ENCODE assay signal across 9 cellular contexts in the genomic region with DNA sequence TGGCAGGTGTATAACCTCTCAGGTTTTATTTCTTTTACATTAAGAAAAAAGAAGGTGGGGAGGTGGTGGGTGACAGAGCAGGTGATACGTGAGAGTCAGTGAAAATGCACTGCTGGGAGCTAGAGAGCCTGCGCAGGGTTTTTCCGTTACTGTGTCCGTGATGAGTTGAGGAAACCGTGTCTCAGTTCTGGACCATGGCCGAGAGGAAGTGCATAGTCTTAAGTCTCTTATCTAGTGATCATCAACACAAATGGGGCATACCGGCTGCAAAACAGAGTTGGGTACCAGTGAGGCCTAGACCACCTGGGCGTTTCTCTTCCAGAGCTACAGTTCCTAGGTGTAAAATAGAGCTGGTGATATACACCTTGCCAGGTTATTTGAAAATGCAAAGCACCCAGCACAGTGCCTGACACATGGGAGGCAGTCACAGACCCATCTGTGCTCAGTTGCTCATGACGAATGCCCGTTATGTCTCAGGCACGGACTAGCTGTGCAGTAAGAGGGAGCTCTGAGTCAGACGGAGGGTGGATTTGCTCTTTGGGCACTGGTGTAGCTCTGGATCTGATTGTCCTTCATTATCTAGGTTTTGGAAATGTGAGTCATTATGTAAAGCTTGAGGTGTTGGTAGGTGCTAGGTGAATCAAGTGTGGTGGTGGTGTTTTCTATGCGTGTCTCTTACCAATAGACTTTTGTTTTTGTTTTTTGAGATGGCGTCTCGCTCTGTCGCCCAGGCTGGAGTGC.
DNase-seq lines count a peak whose midpoint lies in the region; ATAC-seq, FAIRE-seq and TF ChIP-seq lines count a peak whose summit lies in the region.
"Had no signal": no experiment of that assay in that cellular context is flagged by ENCODE, and none has a peak within 500 bp of the region (broad histone marks: within the 10 kb centered on the region; RNA-seq: fewer than 3 reads in every experiment).

No MANE protein-coding gene starts in this region.

- no peak overlapping the region for H4K91ac ChIP-seq in neuronal stem cell (ENCODE audit: low read depth, low read length, poor library complexity)

- H2AK5ac ChIP-seq in neuronal stem cell (ENCODE audit: low read depth, low read length): no peak overlapping the region

- H3K27ac ChIP-seq in A549: no peak overlapping the region
- H3K27ac ChIP-seq in neuronal stem cell (replicated peaks; ENCODE audit: low read length): no peak overlapping the region
- H3K27ac ChIP-seq in gastroesophageal sphincter: no peak overlapping the region
- H3K27ac ChIP-seq: BLaER1 treated with 17β-estradiol and CSF1 and Interleukin-3, amounts not matched to agents 10 nM and 100 nM had no signal

- no peaks in the 10 kb centered on the region for H3K27me3 ChIP-seq in neuronal stem cell (ENCODE audit: control insufficient read depth in 3 of 3, insufficient read depth in 3 of 3, low read depth in 1 of 3, low read length in 3 of 3)
- no peaks in the 10 kb centered on the region for H3K27me3 ChIP-seq in gastroesophageal sphincter
- H3K27me3 ChIP-seq: BLaER1 treated with 17β-estradiol and CSF1 and Interleukin-3, amounts not matched to agents 10 nM and 100 nM had no signal

- H3K4me2 ChIP-seq in A549: no peak overlapping the region
- no peak overlapping the region for H3K4me2 ChIP-seq in neuronal stem cell (ENCODE audit: insufficient read depth, low read length, poor library complexity, severe bottlenecking)
- H3K4me2 ChIP-seq: BLaER1 treated with 17β-estradiol and CSF1 and Interleukin-3, amounts not matched to agents 10 nM and 100 nM had no signal

- POLR2A ChIA-PET in A549 (lab: Yijun Ruan, JAX): no interaction called here

- TF ChIP-seq POLR2A in A549 (IDR thresholded peaks at IDR 0.05; ENCODE audit: low read length): no peak
- no peak for TF ChIP-seq POLR2A in gastroesophageal sphincter (IDR thresholded peaks at IDR 0.05)

- 86% methylated on average over 16 of the region's 16 CpGs for WGBS in A549 (ENCODE audit: missing lambda C conversion rate)
- no CpG with 5 or more reads among the region's 16 CpGs for WGBS in neuronal stem cell (ENCODE audit: extremely low coverage in 2 of 2, insufficient read length in 2 of 2, insufficient replicate concordance in 1 of 2), 2 donors
- 83 to 85% methylated on average over 6 to 10 of the region's 16 CpGs for WGBS in gastroesophageal sphincter (ENCODE audit: low coverage in 1 of 2), 2 donors

- no peak overlapping the region for H2BK5ac ChIP-seq in neuronal stem cell (ENCODE audit: low read length)

- H3K9me3 ChIP-seq in A549 (no peaks in the 10 kb centered on the region), neuronal stem cell (replicated peaks in 1 of 2; ENCODE audit: control insufficient read depth in 2 of 2, insufficient read depth in 1 of 2, low read depth in 1 of 2, low read length in 2 of 2) (peaks cover 4 to 15% of the 10 kb centered on the region in 2 donors), gastroesophageal sphincter (no peaks in the 10 kb centered on the region)

- H2BK12ac ChIP-seq in neuronal stem cell (ENCODE audit: low read length): no peak overlapping the region

- no peak for FAIRE-seq in A549 (lab: Jason Lieb, UNC)

- ATAC-seq in A549 (peak in 1 of 2 experiments; percentile 49; a peak in 3 of 6 replicates), GM19395 (IDR thresholded peaks at IDR 0.05; ENCODE audit: unreplicated experiment) (peak; percentile 57), HG03521 (IDR thresholded peaks at IDR 0.05; ENCODE audit: unreplicated experiment) (peak; percentile 72), gastroesophageal sphincter (no peak)

- no peak overlapping the region for H3K23ac ChIP-seq in neuronal stem cell (ENCODE audit: low read depth, low read length, poor library complexity)

- no peak overlapping the region for H2BK15ac ChIP-seq in neuronal stem cell (ENCODE audit: low read length)

- no peak overlapping the region for H2AFZ ChIP-seq in neuronal stem cell (ENCODE audit: low read length)

- TF ChIP-seq RAD21 in A549 (conservative IDR thresholded peaks at IDR 0.05 in 1 of 2, IDR thresholded peaks at IDR 0.05 in 1 of 2): no peak

- peak overlapping the region; percentile 59 for H3K18ac ChIP-seq in neuronal stem cell (ENCODE audit: low read length)

- TF ChIP-seq CTCF in A549 (IDR thresholded peaks at IDR 0.05) (no peak), gastroesophageal sphincter (IDR thresholded peaks at IDR 0.05) (no peak)

- H3K14ac ChIP-seq in neuronal stem cell (ENCODE audit: low read length): no peak overlapping the region

- CTCF ChIA-PET in A549 (lab: Yijun Ruan, JAX): interaction anchor here (2.6 to 2.9 kb wide), 2 partner anchors 30 to 45 kb away, joined by 10 to 11 read pairs; no protein-coding TSS in a partner anchor

- peaks cover 12% of the 10 kb centered on the region for H3K79me1 ChIP-seq in neuronal stem cell (ENCODE audit: low read depth, low read length)

- H2BK120ac ChIP-seq in neuronal stem cell (ENCODE audit: low read depth, low read length): no peak overlapping the region

- no peak overlapping the region for H3K4me3 ChIP-seq in A549
- no peak overlapping the region for H3K4me3 ChIP-seq in neuronal stem cell (ENCODE audit: low read length in 2 of 2)
- no peak overlapping the region for H3K4me3 ChIP-seq in gastroesophageal sphincter
- H3K4me3 ChIP-seq: BLaER1 treated with 17β-estradiol and CSF1 and Interleukin-3, amounts not matched to agents 10 nM and 100 nM had no signal

- peaks cover 12% of the 10 kb centered on the region for H3K4me1 ChIP-seq in A549
- H3K4me1 ChIP-seq in neuronal stem cell (ENCODE audit: control insufficient read depth in 2 of 2, insufficient read depth in 1 of 2, low read depth in 1 of 2, low read length in 2 of 2): peaks cover 0 to 3% of the 10 kb centered on the region in 2 donors
- no peaks in the 10 kb centered on the region for H3K4me1 ChIP-seq in gastroesophageal sphincter

- TF ChIP-seq EP300 in A549 (IDR thresholded peaks at IDR 0.05) (no peak), gastroesophageal sphincter (IDR thresholded peaks at IDR 0.05) (no peak)

- DNase-seq in A549 (ENCODE audit: low read depth in 1 of 2, low spot score in 1 of 2) (peak; percentile 23 to 40), activated T-cell treated with anti-CD3 and anti-CD28 coated beads for 4 hours (peak; percentile 30), neuronal stem cell (ENCODE audit: low spot score) (no peak), NCI-H2029 (lab: John Stamatoyannopoulos, UW) (no peak), RPMI8226 (no peak)

- H3K36me3 ChIP-seq in neuronal stem cell (replicated peaks in 1 of 2; ENCODE audit: control insufficient read depth in 2 of 2, insufficient read depth in 2 of 2, low read length in 2 of 2) (no peaks in the 10 kb centered on the region), gastroesophageal sphincter (no peaks in the 10 kb centered on the region)

- H3K9ac ChIP-seq in neuronal stem cell (ENCODE audit: low read depth, low read length, poor library complexity): no peak overlapping the region
- H3K9ac ChIP-seq: BLaER1 treated with 17β-estradiol and CSF1 and Interleukin-3, amounts not matched to agents 10 nM and 100 nM had no signal

- H3K4ac ChIP-seq in neuronal stem cell (ENCODE audit: low read length): no peak overlapping the region

- no peak overlapping the region for H4K8ac ChIP-seq in neuronal stem cell (ENCODE audit: low read depth, low read length)

TF ChIP-seq in A549, 52 proteins besides CTCF, POLR2A, EP300 and RAD21:
- TF ChIP-seq FOSL2 (IDR thresholded peaks at IDR 0.05): no peak
- TF ChIP-seq FOSL2 (CRISPR knock-in tag; IDR thresholded peaks at IDR 0.05): 0 out of 2 replicates have a peak, but pooled peaks have one; percentile 11
- TF ChIP-seq, protein P1, sequence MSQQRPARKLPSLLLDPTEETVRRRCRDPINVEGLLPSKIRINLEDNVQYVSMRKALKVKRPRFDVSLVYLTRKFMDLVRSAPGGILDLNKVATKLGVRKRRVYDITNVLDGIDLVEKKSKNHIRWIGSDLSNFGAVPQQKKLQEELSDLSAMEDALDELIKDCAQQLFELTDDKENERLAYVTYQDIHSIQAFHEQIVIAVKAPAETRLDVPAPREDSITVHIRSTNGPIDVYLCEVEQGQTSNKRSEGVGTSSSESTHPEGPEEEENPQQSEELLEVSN (IDR thresholded peaks at IDR 0.05; ENCODE audit: borderline replicate concordance, low read depth): no peak

Comparison
In these comparisons a context has a peak if more than half of its experiments do, and no peak if none do; other contexts are left out.
1. DNase-seq: peak in A549 (2 of 2) and activated T-cell treated with anti-CD3 and anti-CD28 coated beads for 4 hours (single experiment); none in neuronal stem cell (single experiment), NCI-H2029 (single experiment) and RPMI8226 (single experiment).